Comparison of ENCODE assay signal across 10 cellular contexts in genomic region chr20:41167481-41168253, GRCh38. TPM values are rescaled to one million over a fixed set of nuclear protein-coding genes. Genes with fewer than 3 reads are reported as not detected.
DNase-seq lines count a peak whose midpoint lies in the region; ATAC-seq lines count a peak whose summit lies in the region.
"Had no signal": no experiment of that assay in that cellular context is flagged by ENCODE, and none has a peak within 500 bp of the region (broad histone marks: within the 10 kb centered on the region; RNA-seq: fewer than 3 reads in every experiment).

No MANE protein-coding gene starts in this region.

- H3K9me3 Mint-ChIP-seq in activated T-cell treated with anti-CD3 and anti-CD28 coated beads, Interleukin-2, amount 50 U/mL, for 4 hours: no peaks in the 10 kb centered on the region
- no peaks in the 10 kb centered on the region for H3K9me3 Mint-ChIP-seq in activated T-helper 17 cell treated with anti-CD3 and anti-CD28 coated beads, Interleukin-2, amount 50 U/mL, for 72 hours

- peak; percentile 12 for DNase-seq in activated T-cell treated with anti-CD3 and anti-CD28 coated beads, Interleukin-2, amount 50 U/mL, for 1 hour
- DNase-seq in activated T-cell treated with anti-CD3 and anti-CD28 coated beads, Interleukin-2, amount 50 U/mL, for 4 hours: no peak
- DNase-seq in sciatic nerve (ENCODE audit: low spot score) (peak; percentile 39), middle frontal gyrus (ENCODE audit: extremely low spot score, low spot score) (no peak)
- no peak for DNase-seq in central memory CD4-positive, alpha-beta T cell
- DNase-seq: colonic mucosa, NCI-H1694 treated with DMSO at 0.1 percent for 48 hours had no signal

- peak overlapping the region; percentile 87 for H3K27ac Mint-ChIP-seq in activated T-helper 17 cell treated with anti-CD3 and anti-CD28 coated beads, Interleukin-2, amount 50 U/mL, for 72 hours

- ATAC-seq in activated T-cell treated with anti-CD3 and anti-CD28 coated beads, Interleukin-2, amount 50 U/mL, for 4 hours: no peak
- ATAC-seq in HG02678 (IDR thresholded peaks at IDR 0.05; ENCODE audit: unreplicated experiment) (peak; percentile 79), sciatic nerve (no peak), HG02938 (IDR thresholded peaks at IDR 0.05; ENCODE audit: unreplicated experiment) (no peak)
- peak; percentile 32 for ATAC-seq in activated T-helper 17 cell treated with anti-CD3 and anti-CD28 coated beads, Interleukin-2, amount 50 U/mL, for 72 hours (replicated peaks)

- no peaks in the 10 kb centered on the region for H3K27me3 Mint-ChIP-seq in activated T-cell treated with anti-CD3 and anti-CD28 coated beads, Interleukin-2, amount 50 U/mL, for 4 hours (ENCODE audit: low read depth)
- H3K27me3 Mint-ChIP-seq in activated T-helper 17 cell treated with anti-CD3 and anti-CD28 coated beads, Interleukin-2, amount 50 U/mL, for 72 hours: no peaks in the 10 kb centered on the region

- H3K4me3 Mint-ChIP-seq in activated T-cell treated with anti-CD3 and anti-CD28 coated beads, Interleukin-2, amount 50 U/mL, for 4 hours: no peak overlapping the region
- H3K4me3 Mint-ChIP-seq in activated T-helper 17 cell treated with anti-CD3 and anti-CD28 coated beads, Interleukin-2, amount 50 U/mL, for 72 hours: peak overlapping the region; percentile 6

- H3K36me3 Mint-ChIP-seq in activated T-cell treated with anti-CD3 and anti-CD28 coated beads, Interleukin-2, amount 50 U/mL, for 4 hours (ENCODE audit: insufficient read depth): peaks cover 61% of the 10 kb centered on the region
- H3K36me3 Mint-ChIP-seq in activated T-helper 17 cell treated with anti-CD3 and anti-CD28 coated beads, Interleukin-2, amount 50 U/mL, for 72 hours (ENCODE audit: low read depth): peaks cover 100% of the 10 kb centered on the region

- intact Hi-C loops in sciatic nerve (cut with DNase I): no loop called here

- peaks cover 31% of the 10 kb centered on the region for H3K4me1 Mint-ChIP-seq in activated T-cell treated with anti-CD3 and anti-CD28 coated beads, Interleukin-2, amount 50 U/mL, for 4 hours (ENCODE audit: low read depth)
- H3K4me1 Mint-ChIP-seq in activated T-helper 17 cell treated with anti-CD3 and anti-CD28 coated beads, Interleukin-2, amount 50 U/mL, for 72 hours: peaks cover 42% of the 10 kb centered on the region

RNA-seq across cellular contexts. Expression of gene PLCG1, which starts 30.3 kb away (rescaled TPM):
- total RNA-seq in activated T-cell treated with anti-CD3 and anti-CD28 coated beads, Interleukin-2, amount 50 U/mL, for 4 hours: 100 to 1,000 TPM in 1 of 3 donors, 10 to 100 TPM in 2; 89.1 to 104 (median 91.3) TPM
- total RNA-seq in activated T-helper 17 cell treated with anti-CD3 and anti-CD28 coated beads, Interleukin-2, amount 50 U/mL, for 72 hours: 100 to 1,000 TPM; 184 to 628 TPM
- 148 TPM for total RNA-seq in sciatic nerve

Comparison
In these comparisons a context has a peak if more than half of its experiments do, and no peak if none do; other contexts are left out.
1. DNase-seq: peak in activated T-cell treated with anti-CD3 and anti-CD28 coated beads, Interleukin-2, amount 50 U/mL, for 1 hour (single experiment) and sciatic nerve (single experiment); none in activated T-cell treated with anti-CD3 and anti-CD28 coated beads, Interleukin-2, amount 50 U/mL, for 4 hours (single experiment), middle frontal gyrus (single experiment) and central memory CD4-positive, alpha-beta T cell (single experiment).
2. ATAC-seq: peak in HG02678 (single experiment) and activated T-helper 17 cell treated with anti-CD3 and anti-CD28 coated beads, Interleukin-2, amount 50 U/mL, for 72 hours (single experiment); none in activated T-cell treated with anti-CD3 and anti-CD28 coated beads, Interleukin-2, amount 50 U/mL, for 4 hours (0 of 2), sciatic nerve (single experiment) and HG02938 (single experiment).